ENCODE assay signal across 8 cellular contexts in the genomic region with DNA sequence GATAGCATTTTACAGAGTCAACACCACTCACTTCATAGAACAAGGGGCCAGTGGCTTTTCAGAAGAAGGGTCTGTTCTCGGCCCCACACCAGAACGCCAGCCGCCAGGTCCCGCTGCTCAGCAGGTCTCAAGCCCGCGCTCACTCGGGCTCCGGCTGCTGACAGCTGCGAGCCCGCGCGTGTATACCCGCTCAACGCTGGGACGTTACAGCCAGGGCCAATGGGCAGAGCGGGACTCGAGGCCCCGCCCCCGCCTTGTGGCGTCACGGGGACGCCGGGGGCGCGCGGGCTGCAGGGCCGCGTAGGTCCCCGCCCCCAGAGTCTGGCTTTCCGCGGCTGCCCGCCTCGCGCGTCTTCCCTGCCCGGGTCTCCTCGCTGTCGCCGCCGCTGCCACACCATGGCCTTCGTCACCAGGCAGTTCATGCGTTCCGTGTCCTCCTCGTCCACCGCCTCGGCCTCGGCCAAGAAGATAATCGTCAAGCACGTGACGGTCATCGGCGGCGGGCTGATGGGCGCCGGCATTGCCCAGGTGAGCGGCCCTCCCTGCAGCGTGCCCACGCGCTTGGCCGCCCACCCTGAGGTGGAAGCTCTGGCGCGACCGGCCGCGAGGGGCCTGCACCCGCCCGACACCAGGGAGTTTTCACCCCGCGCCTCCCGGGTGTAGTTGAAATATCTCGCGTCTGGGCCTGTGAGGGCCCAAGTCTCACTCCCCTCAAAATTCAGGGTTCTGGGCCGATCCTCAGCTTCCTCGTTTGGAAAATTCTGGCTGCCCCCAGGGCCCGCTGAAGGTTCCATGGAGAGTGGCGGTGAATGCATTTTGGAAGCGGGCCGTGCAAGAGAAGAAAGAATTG. TPM values are rescaled to one million over a fixed set of nuclear protein-coding genes. Genes with fewer than 3 reads are reported as not detected.
DNase-seq lines count a peak whose midpoint lies in the region; ATAC-seq and TF ChIP-seq lines count a peak whose summit lies in the region.

TSS of gene HADH (plus strand) at position 353 of the 850 bp plus-strand sequence. CDS start at position 397, 44 bp downstream.

- H3K4me3 Mint-ChIP-seq in activated B cell treated with CpG ODN at 0.5 μM for 24 hours (peak within 1 kb of the TSS; percentile 94), immature natural killer cell (peak within 1 kb of the TSS; percentile 91 to 95 (median 93))

- H3K9me3 Mint-ChIP-seq in activated B cell treated with CpG ODN at 0.5 μM for 24 hours, result no peaks in the 10 kb centered on the region
- no peaks in the 10 kb centered on the region for H3K9me3 Mint-ChIP-seq in immature natural killer cell

- TF ChIP-seq CTCF in activated B cell treated with CpG ODN at 0.5 μM for 24 hours (IDR thresholded peaks at IDR 0.05), result no peak
- TF ChIP-seq CTCF in cardiac fibroblast (IDR thresholded peaks at IDR 0.05; ENCODE audit: low read depth, low read length), result no peak

- DNase-seq in AG08395 (ENCODE audit: low spot score) (peak; percentile 97), NCI-H345 (lab: John Stamatoyannopoulos, UW) (peak; percentile 89), activated B cell treated with CpG ODN at 0.5 μM for 24 hours (peak; percentile 97), cardiac fibroblast (ENCODE audit: low read depth in 2 of 2) (peak; percentile 87 to 92), immature natural killer cell (peak; percentile 94 to 95 (median 95)), smooth muscle cell of the brain vasculature (ENCODE audit: low read depth, low spot score) (peak; percentile 79)

- ATAC-seq in GM18909 (IDR thresholded peaks at IDR 0.05; ENCODE audit: poor library complexity, unreplicated experiment) (peak; percentile 96), HG03159 (IDR thresholded peaks at IDR 0.05; ENCODE audit: unreplicated experiment) (peak; percentile 96), activated B cell treated with CpG ODN at 0.5 μM for 24 hours (ENCODE audit: low read depth) (peak; percentile 98)

- POLR2A ChIA-PET in activated B cell treated with CpG ODN at 0.5 μM for 24 hours (lab: Charles Lee), result interaction anchor here (0.6 to 3.1 kb wide), 5 partner anchors 25 to 636 kb away, joined by 3 to 13 read pairs (median 3); partner anchors contain the start of gene CYP2U1

- H3K36me3 Mint-ChIP-seq in activated B cell treated with CpG ODN at 0.5 μM for 24 hours (ENCODE audit: low read depth) (peaks cover 2% of the 10 kb centered on the region), immature natural killer cell (no peaks in the 10 kb centered on the region)

- CTCF ChIA-PET in activated B cell treated with CpG ODN at 0.5 μM for 24 hours (lab: Charles Lee), result no interaction called here

- H3K27ac Mint-ChIP-seq in activated B cell treated with CpG ODN at 0.5 μM for 24 hours, result peak within 1 kb of the TSS; percentile 89
- peak within 1 kb of the TSS; percentile 91 to 96 (median 94) for H3K27ac Mint-ChIP-seq in immature natural killer cell

- intact Hi-C loops in activated B cell treated with CpG ODN at 0.5 μM for 24 hours (cut with micrococcal nuclease), result loop anchor here (1.0 to 10.0 kb wide), 11 partner anchors 37 to 1826 kb away; partner anchors contain the start of genes AIMP1, CYP2U1, GAR1 and MCUB

- H3K4me1 Mint-ChIP-seq in activated B cell treated with CpG ODN at 0.5 μM for 24 hours, result peaks cover 46% of the 10 kb centered on the region
- H3K4me1 Mint-ChIP-seq in immature natural killer cell, result peaks cover 30 to 45% of the 10 kb centered on the region in 2 donors

- peak within 1 kb of the TSS; percentile 82 to 87 for H3K4me3 ChIP-seq in cardiac fibroblast (replicated peaks in 1 of 2; ENCODE audit: low read depth in 2 of 2, low read length in 2 of 2)

- no peaks in the 10 kb centered on the region for H3K27me3 Mint-ChIP-seq in activated B cell treated with CpG ODN at 0.5 μM for 24 hours
- peaks cover 0 to 4% (median 0%) of the 10 kb centered on the region in 3 donors for H3K27me3 Mint-ChIP-seq in immature natural killer cell (ENCODE audit: low read depth in 3 of 3)

RNA-seq across cellular contexts. Expression of gene HADH, which starts in this region (rescaled TPM):
- 21.2 and 22.8 TPM in 2 replicates for total RNA-seq in activated B cell treated with CpG ODN at 0.5 μM for 24 hours
- polyA plus RNA-seq in immature natural killer cell, result 10 to 100 TPM; 33.0 to 42.8 (median 38.1) TPM

Comparison
In these comparisons a context has a peak if more than half of its experiments do, and no peak if none do; other contexts are left out.
1. Peak in every context shown above with its lines: DNase-seq, ATAC-seq and H3K4me3 ChIP-seq.